8 cellular contexts compared by ENCODE assay signal in the genomic region with DNA sequence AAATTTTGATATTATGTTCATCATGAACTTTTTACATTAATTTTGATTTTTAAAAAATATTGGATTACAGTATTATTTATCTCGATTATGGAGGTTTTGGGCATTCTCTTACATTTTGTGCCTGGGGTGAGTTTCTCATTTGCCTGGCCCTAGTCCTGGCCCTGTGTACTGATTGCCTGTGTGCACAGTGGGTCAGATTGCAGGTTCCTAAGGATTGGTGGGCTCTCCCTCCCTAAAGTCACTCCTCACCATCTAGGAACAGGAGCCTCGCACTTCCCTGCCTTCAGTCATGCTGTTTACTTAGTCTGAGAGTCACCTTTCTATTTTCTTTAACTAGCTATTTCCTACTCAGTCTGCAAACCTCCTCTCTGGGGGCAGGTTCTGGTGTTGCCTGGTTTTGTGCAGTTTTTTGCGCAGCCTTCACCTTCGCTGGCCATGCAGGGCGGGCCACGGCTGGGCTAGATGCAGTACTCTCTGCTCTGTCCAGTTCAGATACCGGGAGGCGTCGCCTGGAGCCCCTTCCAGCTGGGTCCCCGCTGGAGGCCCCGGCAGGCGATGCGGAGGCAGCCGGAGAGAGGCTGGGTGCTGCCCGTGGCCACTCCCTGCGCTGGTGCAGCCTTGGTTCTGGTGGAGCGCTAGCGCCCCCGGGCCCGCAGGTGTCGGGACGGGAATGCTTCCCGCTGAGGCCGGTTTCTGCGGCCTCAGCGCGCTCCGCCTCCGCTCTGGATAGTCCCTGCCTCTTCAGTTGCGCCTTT. TPM values are rescaled to one million over a fixed set of nuclear protein-coding genes. Genes with fewer than 3 reads are reported as not detected.
DNase-seq lines count a peak whose midpoint lies in the region; ATAC-seq and TF ChIP-seq lines count a peak whose summit lies in the region.

No MANE protein-coding gene starts in this region.

- H3K9me3 ChIP-seq in SK-N-SH (no peaks in the 10 kb centered on the region), body of pancreas (no peaks in the 10 kb centered on the region), iPS-20b (ENCODE audit: insufficient read depth, low read depth, low read length) (no peaks in the 10 kb centered on the region), smooth muscle cell (replicated peaks; ENCODE audit: low read depth) (no peaks in the 10 kb centered on the region)

- H3K36me3 ChIP-seq in SK-N-SH (replicated peaks in 1 of 2; ENCODE audit: control insufficient read depth in 1 of 2, insufficient read depth in 2 of 2, low read length in 1 of 2) (no peaks in the 10 kb centered on the region), body of pancreas (replicated peaks in 1 of 2; ENCODE audit: insufficient read depth in 1 of 2, low read depth in 2 of 2) (no peaks in the 10 kb centered on the region), iPS-20b (ENCODE audit: insufficient read depth, low read depth, low read length) (no peaks in the 10 kb centered on the region), smooth muscle cell (ENCODE audit: low read depth) (no peaks in the 10 kb centered on the region)

- TF ChIP-seq CTCF in SK-N-SH (IDR thresholded peaks at IDR 0.05) (peak; percentile 41), body of pancreas (IDR thresholded peaks at IDR 0.05) (peak; percentile 19 to 53 (median 40)), smooth muscle cell (IDR thresholded peaks at IDR 0.05; ENCODE audit: borderline replicate concordance, insufficient read depth, poor library complexity, severe bottlenecking) (peak; percentile 40)

- CTCF ChIA-PET in SK-N-SH (lab: Yijun Ruan, JAX): interaction anchor here (0.6 to 5.9 kb wide), 5 partner anchors 12 to 1524 kb away, joined by 3 to 38 read pairs (median 3); no protein-coding TSS in a partner anchor

- peak; percentile 61 for TF ChIP-seq RAD21 in SK-N-SH (IDR thresholded peaks at IDR 0.05; ENCODE audit: low read length)

- peaks cover 0 to 8% of the 10 kb centered on the region in 2 experiments; a peak in 1 of 4 replicates for H3K4me1 ChIP-seq in SK-N-SH (ENCODE audit: control insufficient read depth in 1 of 2, insufficient read depth in 2 of 2, low read depth in 1 of 2, low read length in 1 of 2)
- H3K4me1 ChIP-seq in body of pancreas: peaks cover 9% of the 10 kb centered on the region
- H3K4me1 ChIP-seq in iPS-20b (ENCODE audit: insufficient read depth, low read length): peaks cover 10% of the 10 kb centered on the region; the same call in 1 of the 2 replicates
- peaks cover 6% of the 10 kb centered on the region for H3K4me1 ChIP-seq in smooth muscle cell (ENCODE audit: low read depth)

- H3K4me3 ChIP-seq in SK-N-SH (ENCODE audit: low read depth in 2 of 2, low read length in 1 of 2) (peak overlapping the region; percentile 29 to 52), body of pancreas (no peak overlapping the region), iPS-20b (ENCODE audit: low read length) (peak overlapping the region; percentile 70), smooth muscle cell (peak overlapping the region; percentile 48)

- TF ChIP-seq EP300 in SK-N-SH (IDR thresholded peaks at IDR 0.05; ENCODE audit: borderline replicate concordance in 1 of 2, low read depth in 1 of 2, low read length in 1 of 2): no peak

- WGBS in SK-N-SH (ENCODE audit: low lambda C conversion rate): 25% methylated on average over 8 of the region's 30 CpGs
- WGBS in body of pancreas, 2 donors: 19 to 38% methylated on average over 9 to 19 of the region's 30 CpGs
- WGBS in smooth muscle cell (ENCODE audit: low lambda C conversion rate): 13% methylated on average over 29 of the region's 30 CpGs

- no peaks in the 10 kb centered on the region for H4K20me1 ChIP-seq in SK-N-SH (ENCODE audit: insufficient read depth)
- H4K20me1 ChIP-seq in smooth muscle cell (ENCODE audit: low read depth): no peaks in the 10 kb centered on the region

- POLR2A ChIA-PET in SK-N-SH (lab: Yijun Ruan, JAX): no interaction called here

- intact Hi-C loops in body of pancreas (cut with DNase I): no loop called here

- H3K27me3 ChIP-seq in SK-N-SH (ENCODE audit: insufficient read depth) (peaks cover 35% of the 10 kb centered on the region), body of pancreas (no peaks in the 10 kb centered on the region), iPS-20b (ENCODE audit: insufficient read depth, low read length) (peaks cover 35% of the 10 kb centered on the region), smooth muscle cell (ENCODE audit: low read depth) (peaks cover 11% of the 10 kb centered on the region)

- H3K4me2 ChIP-seq in SK-N-SH: peak overlapping the region; percentile 66
- peak overlapping the region; percentile 83 for H3K4me2 ChIP-seq in smooth muscle cell

- no peaks in the 10 kb centered on the region for H3F3A ChIP-seq in SK-N-SH (replicated peaks; ENCODE audit: insufficient read depth)
- no peaks in the 10 kb centered on the region for H3F3A ChIP-seq in smooth muscle cell (ENCODE audit: low read depth)

- H3K9ac ChIP-seq in SK-N-SH (no peak overlapping the region), iPS-20b (ENCODE audit: low read depth, low read length) (peak overlapping the region; percentile 64; the same call in 1 of the 2 replicates), smooth muscle cell (ENCODE audit: low read depth) (no peak overlapping the region)

- H3K27ac ChIP-seq in SK-N-SH (ENCODE audit: low read depth in 2 of 2, low read length in 1 of 2) (no peak overlapping the region), body of pancreas (no peak overlapping the region), iPS-20b (ENCODE audit: low read length) (no peak overlapping the region), smooth muscle cell (ENCODE audit: low read depth) (no peak overlapping the region)

- H3K9me2 ChIP-seq in SK-N-SH: no peaks in the 10 kb centered on the region

- ATAC-seq in HG03045 (IDR thresholded peaks at IDR 0.05; ENCODE audit: unreplicated experiment): peak; percentile 53
- peak; percentile 86 for ATAC-seq in body of pancreas

- H3K79me2 ChIP-seq in SK-N-SH (ENCODE audit: insufficient read depth) (no peaks in the 10 kb centered on the region), smooth muscle cell (ENCODE audit: low read depth) (no peaks in the 10 kb centered on the region)

- no peak for TF ChIP-seq POLR2A in body of pancreas (IDR thresholded peaks at IDR 0.05)

- no peak overlapping the region; the same call in 1 of the 2 replicates for H2AFZ ChIP-seq in SK-N-SH (ENCODE audit: low read depth)
- peak overlapping the region; percentile 87 for H2AFZ ChIP-seq in smooth muscle cell (ENCODE audit: low read depth)

- peak; percentile 33 for DNase-seq in DMS 273 treated with DMSO at 0.1 percent for 48 hours (lab: John Stamatoyannopoulos, UW)
- peak; percentile 76 for DNase-seq in SK-N-SH
- peak; percentile 59 to 74 (median 68) for DNase-seq in body of pancreas
- DNase-seq in smooth muscle cell (lab: John Stamatoyannopoulos, UW; ENCODE audit: unreplicated experiment): peak; percentile 8
- no peak for DNase-seq in OCI-M2 (lab: John Stamatoyannopoulos, UW; ENCODE audit: unreplicated experiment)
- DNase-seq in DMS153 (lab: John Stamatoyannopoulos, UW): no peak

TF ChIP-seq in SK-N-SH, 30 proteins besides CTCF, POLR2A, EP300 and RAD21:
- TF ChIP-seq FOSL2 (IDR thresholded peaks at IDR 0.05; ENCODE audit: borderline replicate concordance, low read depth) (no peak), RCOR1 (IDR thresholded peaks at IDR 0.05; ENCODE audit: low read length) (no peak), POLR2AphosphoS5 (IDR thresholded peaks at IDR 0.05; ENCODE audit: low read depth, low read length) (no peak), SIN3A (IDR thresholded peaks at IDR 0.05; ENCODE audit: borderline replicate concordance, low read depth, low read length) (no peak), GATA2 (CRISPR knock-in tag; IDR thresholded peaks at IDR 0.05) (no peak), RFX5 (IDR thresholded peaks at IDR 0.05; ENCODE audit: low read length) (no peak)
- TF ChIP-seq, protein P1, sequence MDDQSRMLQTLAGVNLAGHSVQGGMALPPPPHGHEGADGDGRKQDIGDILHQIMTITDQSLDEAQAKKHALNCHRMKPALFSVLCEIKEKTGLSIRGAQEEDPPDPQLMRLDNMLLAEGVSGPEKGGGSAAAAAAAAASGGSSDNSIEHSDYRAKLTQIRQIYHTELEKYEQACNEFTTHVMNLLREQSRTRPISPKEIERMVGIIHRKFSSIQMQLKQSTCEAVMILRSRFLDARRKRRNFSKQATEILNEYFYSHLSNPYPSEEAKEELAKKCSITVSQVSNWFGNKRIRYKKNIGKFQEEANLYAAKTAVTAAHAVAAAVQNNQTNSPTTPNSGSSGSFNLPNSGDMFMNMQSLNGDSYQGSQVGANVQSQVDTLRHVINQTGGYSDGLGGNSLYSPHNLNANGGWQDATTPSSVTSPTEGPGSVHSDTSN (IDR thresholded peaks at IDR 0.05): no peak
TF ChIP-seq in SK-N-SH: peak in this region for 0.

RNA-seq across cellular contexts. Expression of a gene that starts 23.3 kb away (rescaled TPM):
- polyA plus RNA-seq in SK-N-SH (2012; rRNA removed): not detected in 2 replicates
- not detected in 2 replicates for polyA plus RNA-seq in SK-N-SH (2012; cell fraction: cytosol; rRNA removed)
- polyA plus RNA-seq in SK-N-SH (2012; cell fraction: nucleus; rRNA removed): not detected in 2 replicates
- not detected for total RNA-seq in body of pancreas
- not detected in 2 replicates for total RNA-seq in smooth muscle cell
- polyA plus RNA-seq in smooth muscle cell: not detected in 2 replicates

Comparison
In these comparisons a context has a peak if more than half of its experiments do, and no peak if none do; other contexts are left out.
1. DNase-seq: peak in DMS 273 treated with DMSO at 0.1 percent for 48 hours (single experiment), SK-N-SH (single experiment), body of pancreas (4 of 4) and smooth muscle cell (single experiment); none in OCI-M2 (single experiment) and DMS153 (single experiment).
2. H3K4me3 ChIP-seq: peak in SK-N-SH (2 of 2), iPS-20b (single experiment) and smooth muscle cell (single experiment); none in body of pancreas (0 of 2).
3. Peak in every context shown above with its lines, with median percentiles within 50 percentile points of each other: CTCF ChIP-seq.